In the genomic region with DNA sequence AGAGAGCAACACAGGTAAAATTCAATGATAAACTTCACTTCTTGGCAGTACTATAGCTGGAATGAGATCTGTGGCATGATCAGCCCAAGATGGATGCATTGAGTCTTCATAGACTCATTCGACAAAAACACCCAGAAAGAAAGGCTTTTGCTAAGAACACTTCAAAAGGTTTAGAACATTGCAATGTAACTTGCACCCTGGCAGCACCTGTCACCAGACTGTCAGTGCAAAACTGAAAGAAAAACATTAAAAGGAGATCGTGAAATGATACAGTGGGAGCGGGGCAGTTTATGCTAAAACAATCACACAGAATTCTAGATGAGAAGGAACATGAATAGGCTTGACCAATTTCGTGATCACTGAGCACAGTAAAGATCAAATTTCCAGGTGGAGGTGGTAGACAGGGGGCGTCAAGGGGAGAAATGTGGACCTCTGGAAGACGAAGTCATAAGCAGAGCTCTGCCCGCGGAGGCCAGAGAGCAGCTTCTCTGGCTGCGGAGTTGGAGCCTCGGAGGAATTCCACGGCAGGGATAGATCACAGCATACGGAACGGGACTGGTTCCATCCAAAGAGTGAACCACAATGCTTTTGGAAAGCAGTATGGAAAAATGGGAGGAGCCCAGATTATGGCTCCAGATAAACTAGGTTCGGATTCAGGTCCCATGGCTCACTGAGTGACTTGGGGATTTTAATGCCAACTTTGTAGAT, we compare ENCODE assay signal across 19 cellular contexts. TPM values are rescaled to one million over a fixed set of nuclear protein-coding genes. Genes with fewer than 3 reads are reported as not detected.
DNase-seq lines count a peak whose midpoint lies in the region; ATAC-seq, FAIRE-seq and TF ChIP-seq lines count a peak whose summit lies in the region.
"Had no signal": no experiment of that assay in that cellular context is flagged by ENCODE, and none has a peak within 500 bp of the region (broad histone marks: within the 10 kb centered on the region; RNA-seq: fewer than 3 reads in every experiment).

No MANE protein-coding gene starts in this region.

- no peaks in the 10 kb centered on the region for H3K9me1 ChIP-seq in keratinocyte (ENCODE audit: control insufficient read depth, extremely low read depth, insufficient read depth, low read length)

- CTCF ChIA-PET in CD4-positive, alpha-beta memory T cell (lab: Charles Lee; ENCODE audit: partially characterized antibody) = no interaction called here

- no peaks in the 10 kb centered on the region for H3K9me3 Mint-ChIP-seq in T-helper 1 cell treated with Interleukin-12 subunit alpha and Interleukin-12 subunit beta and Interleukin-4 antibody, amounts not matched to agents 30 μg/mL and 1 μg/mL, for 36 hours
- H3K9me3 Mint-ChIP-seq in CD4-positive, alpha-beta memory T cell = peaks cover 0 to 10% (median 7%) of the 10 kb centered on the region in 8 donors
- peaks cover 3% of the 10 kb centered on the region for H3K9me3 Mint-ChIP-seq in T-helper 2 cell treated with Interferon-gamma antibody and Interleukin-4, amounts not matched to agents 5 μg/mL and 100 μg/mL, for 36 hours
- H3K9me3 Mint-ChIP-seq in endothelial cell (ENCODE audit: unreplicated experiment) = no peaks in the 10 kb centered on the region

- peak; percentile 29 for FAIRE-seq in keratinocyte (lab: Jason Lieb, UNC)
- FAIRE-seq: K562 had no signal

- ATAC-seq in HG03108 (IDR thresholded peaks at IDR 0.05; ENCODE audit: unreplicated experiment) (no peak), heart left ventricle (no peak)
- ATAC-seq: K562 had no signal

- no peaks in the 10 kb centered on the region for H3K27me3 ChIP-seq in CD4-positive, alpha-beta memory T cell (ENCODE audit: insufficient read depth, low read length)
- peaks cover 4% of the 10 kb centered on the region for H3K27me3 ChIP-seq in keratinocyte (ENCODE audit: control insufficient read depth, extremely low read depth, insufficient read depth, low read length)
- H3K27me3 ChIP-seq in heart left ventricle = no peaks in the 10 kb centered on the region
- H3K27me3 ChIP-seq: BLaER1 had no signal

- H3K36me3 Mint-ChIP-seq in T-helper 1 cell treated with Interleukin-12 subunit alpha and Interleukin-12 subunit beta and Interleukin-4 antibody, amounts not matched to agents 30 μg/mL and 1 μg/mL, for 36 hours (ENCODE audit: low read depth) = no peaks in the 10 kb centered on the region
- no peaks in the 10 kb centered on the region for H3K36me3 Mint-ChIP-seq in CD4-positive, alpha-beta memory T cell
- no peaks in the 10 kb centered on the region for H3K36me3 Mint-ChIP-seq in T-helper 2 cell treated with Interferon-gamma antibody and Interleukin-4, amounts not matched to agents 5 μg/mL and 100 μg/mL, for 36 hours (ENCODE audit: low read depth)
- H3K36me3 Mint-ChIP-seq in endothelial cell (ENCODE audit: low read depth, unreplicated experiment) = peaks cover 28% of the 10 kb centered on the region

- 87 to 94% (median 89%) methylated on average over 14 of the region's 14 CpGs for whole genome bisulfite sequencing in heart left ventricle, 4 donors

- H4K20me1 ChIP-seq in keratinocyte (ENCODE audit: control insufficient read depth, extremely low read depth, insufficient read depth, low read length) = no peaks in the 10 kb centered on the region
- H4K20me1 ChIP-seq: BLaER1 had no signal

- H3K27me3 Mint-ChIP-seq in T-helper 1 cell treated with Interleukin-12 subunit alpha and Interleukin-12 subunit beta and Interleukin-4 antibody, amounts not matched to agents 30 μg/mL and 1 μg/mL, for 36 hours (ENCODE audit: low read depth) = no peaks in the 10 kb centered on the region
- H3K27me3 Mint-ChIP-seq in CD4-positive, alpha-beta memory T cell = no peaks in the 10 kb centered on the region
- H3K27me3 Mint-ChIP-seq in T-helper 2 cell treated with Interferon-gamma antibody and Interleukin-4, amounts not matched to agents 5 μg/mL and 100 μg/mL, for 36 hours (ENCODE audit: low read depth) = no peaks in the 10 kb centered on the region
- peaks cover 9% of the 10 kb centered on the region for H3K27me3 Mint-ChIP-seq in endothelial cell (ENCODE audit: unreplicated experiment)

- POLR2A ChIA-PET in CD4-positive, alpha-beta memory T cell (lab: Charles Lee; ENCODE audit: partially characterized antibody) = no interaction called here

- H2AFZ ChIP-seq in keratinocyte (ENCODE audit: control insufficient read depth, low read length) = peak overlapping the region; percentile 75

- no peak overlapping the region for H3K27ac Mint-ChIP-seq in T-helper 1 cell treated with Interleukin-12 subunit alpha and Interleukin-12 subunit beta and Interleukin-4 antibody, amounts not matched to agents 30 μg/mL and 1 μg/mL, for 36 hours
- H3K27ac Mint-ChIP-seq in CD4-positive, alpha-beta memory T cell = peak overlapping the region in 1 of 7 donors; percentile 4
- no peak overlapping the region for H3K27ac Mint-ChIP-seq in T-helper 2 cell treated with Interferon-gamma antibody and Interleukin-4, amounts not matched to agents 5 μg/mL and 100 μg/mL, for 36 hours
- no peak overlapping the region for H3K27ac Mint-ChIP-seq in endothelial cell (ENCODE audit: unreplicated experiment)

- peak overlapping the region; percentile 36 for H3K4me3 Mint-ChIP-seq in T-helper 1 cell treated with Interleukin-12 subunit alpha and Interleukin-12 subunit beta and Interleukin-4 antibody, amounts not matched to agents 30 μg/mL and 1 μg/mL, for 36 hours
- peak overlapping the region in 5 of 8 donors; percentile 5 to 65 (median 44) for H3K4me3 Mint-ChIP-seq in CD4-positive, alpha-beta memory T cell
- H3K4me3 Mint-ChIP-seq in T-helper 2 cell treated with Interferon-gamma antibody and Interleukin-4, amounts not matched to agents 5 μg/mL and 100 μg/mL, for 36 hours = peak overlapping the region; percentile 63
- no peak overlapping the region for H3K4me3 Mint-ChIP-seq in endothelial cell (ENCODE audit: unreplicated experiment)

- no peaks in the 10 kb centered on the region for H3K36me3 ChIP-seq in CD4-positive, alpha-beta memory T cell (ENCODE audit: insufficient read depth, low read length)
- H3K36me3 ChIP-seq in keratinocyte (ENCODE audit: control insufficient read depth in 2 of 2, extremely low read depth in 1 of 2, insufficient read depth in 2 of 2, low read length in 2 of 2) = no peaks in the 10 kb centered on the region
- H3K36me3 ChIP-seq in heart left ventricle = peaks cover 0 to 25% (median 7%) of the 10 kb centered on the region in 9 donors

- no peak overlapping the region for H3K9ac ChIP-seq in keratinocyte (ENCODE audit: control insufficient read depth, extremely low read depth, insufficient read depth, low read length)
- H3K9ac ChIP-seq: BLaER1 had no signal

- dilution Hi-C loops in keratinocyte (cut with MboI; ENCODE audit: extremely low pct_ligation_motif_present, low sequenced_read_pairs) = no loop called here

- TF ChIP-seq CTCF in keratinocyte (optimal IDR thresholded peaks at IDR 0.05 in 1 of 3, IDR thresholded peaks at IDR 0.05 in 1 of 3, conservative IDR thresholded peaks at IDR 0.05 in 1 of 3; ENCODE audit: extremely low read depth in 1 of 3, insufficient read depth in 2 of 3, low read length in 3 of 3) (no peak), heart left ventricle (IDR thresholded peaks at IDR 0.05) (no peak), endothelial cell (IDR thresholded peaks at IDR 0.05; ENCODE audit: unreplicated experiment) (no peak)

- no peak overlapping the region for H3K27ac ChIP-seq in CD4-positive, alpha-beta memory T cell (ENCODE audit: low read depth, low read length)
- H3K27ac ChIP-seq in keratinocyte (ENCODE audit: control insufficient read depth, insufficient read depth, low read length) (no peak overlapping the region), heart left ventricle (no peak overlapping the region)
- H3K27ac ChIP-seq: BLaER1 had no signal

- H3K4me2 ChIP-seq in keratinocyte (ENCODE audit: control insufficient read depth, extremely low read depth, insufficient read depth, low read depth, low read length) = peak overlapping the region; percentile 83
- H3K4me2 ChIP-seq: BLaER1 had no signal

- no peaks in the 10 kb centered on the region for H3K79me2 ChIP-seq in keratinocyte (ENCODE audit: control insufficient read depth, insufficient read depth, low read length)

- H3K4me3 ChIP-seq in CD4-positive, alpha-beta memory T cell (ENCODE audit: low read length in 2 of 2) = no peak overlapping the region
- H3K4me3 ChIP-seq in keratinocyte (ENCODE audit: control insufficient read depth in 2 of 3, extremely low read depth in 1 of 3, insufficient read depth in 2 of 3, low read depth in 1 of 3, low read length in 3 of 3) (peak overlapping the region in 2 of 3 experiments; percentile 52 to 63), heart left ventricle (no peak overlapping the region)
- H3K4me3 ChIP-seq: BLaER1, K562 had no signal

- no peaks in the 10 kb centered on the region for H3K4me1 ChIP-seq in CD4-positive, alpha-beta memory T cell (ENCODE audit: insufficient read depth, low read length)
- H3K4me1 ChIP-seq in keratinocyte (ENCODE audit: control insufficient read depth, extremely low read depth, insufficient read depth, low read length) (peaks cover 15% of the 10 kb centered on the region), heart left ventricle (peaks cover 0 to 11% (median under 1%) of the 10 kb centered on the region in 12 donors)
- H3K4me1 ChIP-seq: BLaER1 had no signal

- intact Hi-C loops in CD4-positive, alpha-beta memory T cell (cut with micrococcal nuclease) = no loop called here
- intact Hi-C loops in heart left ventricle (cut with DNase I) = loop anchor here in 1 of 10 donors (10.0 kb wide), 1 partner anchor 107 kb away; the partner anchor contains the start of gene CDON

- DNase-seq in T-helper 1 cell (no peak), keratinocyte (ENCODE audit: low read depth, low spot score) (no peak), heart left ventricle (no peak), endothelial cell (ENCODE audit: low spot score) (no peak)
- no peak for DNase-seq in CD4-positive, alpha-beta memory T cell
- DNase-seq in T-helper 2 cell treated with Interferon-gamma antibody and Interleukin-4, amounts not matched to agents 5 μg/mL and 100 μg/mL, for 36 hours (ENCODE audit: low spot score) = no peak
- DNase-seq: 8988T, EL, GOT3, NCI-H1092 treated with DMSO at 0.1 percent for 48 hours, NCI-H1694, NCI-H446 treated with DMSO at 0.1 percent for 48 hours, NCI-H774 had no signal

- no peak for TF ChIP-seq POLR2A in heart left ventricle (IDR thresholded peaks at IDR 0.05)

- H3K4me1 Mint-ChIP-seq in T-helper 1 cell treated with Interleukin-12 subunit alpha and Interleukin-12 subunit beta and Interleukin-4 antibody, amounts not matched to agents 30 μg/mL and 1 μg/mL, for 36 hours (ENCODE audit: low read depth) = peaks cover 5% of the 10 kb centered on the region
- H3K4me1 Mint-ChIP-seq in CD4-positive, alpha-beta memory T cell = peaks cover 3 to 6% (median 4%) of the 10 kb centered on the region in 4 donors
- H3K4me1 Mint-ChIP-seq in T-helper 2 cell treated with Interferon-gamma antibody and Interleukin-4, amounts not matched to agents 5 μg/mL and 100 μg/mL, for 36 hours (ENCODE audit: low read depth) = peaks cover 9% of the 10 kb centered on the region
- no peaks in the 10 kb centered on the region for H3K4me1 Mint-ChIP-seq in endothelial cell (ENCODE audit: unreplicated experiment)

- H3K9me3 ChIP-seq in CD4-positive, alpha-beta memory T cell (ENCODE audit: control insufficient read depth in 1 of 2, low read length in 2 of 2) = peaks cover 0 to 4% of the 10 kb centered on the region in 2 donors
- H3K9me3 ChIP-seq in keratinocyte (ENCODE audit: control insufficient read depth, low read depth, low read length) (no peaks in the 10 kb centered on the region), heart left ventricle (peaks cover 0 to 12% (median 6%) of the 10 kb centered on the region in 12 donors)

RNA-seq across cellular contexts. Expression of gene VSIG10L2, which starts 11.9 kb away (rescaled TPM):
- not detected for total RNA-seq in CD4-positive, alpha-beta memory T cell
- not detected for polyA plus RNA-seq in CD4-positive, alpha-beta memory T cell
- polyA plus RNA-seq in keratinocyte = 0.01 to 0.22 TPM (median 0.09 TPM) in 3 replicates
- polyA plus RNA-seq in keratinocyte (2011; ENCODE audit: low read depth) = not detected
- 0.06 and 0.18 TPM in 2 replicates for polyA plus RNA-seq in keratinocyte (2011; cell fraction: cytosol; rRNA removed)
- 0.09 and 0.42 TPM in 2 replicates for polyA plus RNA-seq in keratinocyte (2011; cell fraction: nucleus; rRNA removed)
- polyA plus RNA-seq in keratinocyte (2012; ENCODE audit: low replicate concordance) = 1.5 TPM in 1 of 2 replicates, not detected in the other
- polyA minus RNA-seq in keratinocyte = 0.30 TPM in 1 of 3 replicates, not detected in the others
- polyA minus RNA-seq in keratinocyte (2011; cell fraction: cytosol; rRNA and poly(A)+ RNA removed) = not detected
- not detected in 2 replicates for polyA minus RNA-seq in keratinocyte (2011; cell fraction: nucleus; rRNA and poly(A)+ RNA removed)
- total RNA-seq in heart left ventricle = under 1 TPM in 1 of 9 donors, not detected in 8; 0.21 TPM
- under 1 TPM; 0.04 to 0.12 TPM for polyA plus RNA-seq in heart left ventricle
- not detected for total RNA-seq in endothelial cell (ENCODE audit: unreplicated experiment)
- total RNA-seq: K562, M059J, RPMI7951 had no signal
- polyA plus RNA-seq: K562 had no signal

RNA-seq across cellular contexts. Expression of gene DDX25, which starts 53.5 kb away (rescaled TPM):
- total RNA-seq in CD4-positive, alpha-beta memory T cell = not detected
- polyA plus RNA-seq in CD4-positive, alpha-beta memory T cell = not detected
- polyA plus RNA-seq in keratinocyte = 0.04 to 0.12 TPM (median 0.05 TPM) in 3 replicates
- polyA plus RNA-seq in keratinocyte (2011; ENCODE audit: low read depth) = not detected
- polyA plus RNA-seq in keratinocyte (2011; cell fraction: cytosol; rRNA removed) = not detected in 2 replicates
- polyA plus RNA-seq in keratinocyte (2011; cell fraction: nucleus; rRNA removed) = not detected in 2 replicates
- not detected in 2 replicates for polyA plus RNA-seq in keratinocyte (2012; ENCODE audit: low replicate concordance)
- not detected in 3 replicates for polyA minus RNA-seq in keratinocyte
- polyA minus RNA-seq in keratinocyte (2011; cell fraction: cytosol; rRNA and poly(A)+ RNA removed) = not detected
- polyA minus RNA-seq in keratinocyte (2011; cell fraction: nucleus; rRNA and poly(A)+ RNA removed) = not detected in 2 replicates
- not detected for total RNA-seq in heart left ventricle
- not detected for polyA plus RNA-seq in heart left ventricle
- 7.5 TPM for total RNA-seq in endothelial cell (ENCODE audit: unreplicated experiment)
- total RNA-seq: K562, M059J had no signal
- polyA plus RNA-seq: K562 had no signal

RNA-seq across cellular contexts. Expression of gene PUS3, which starts 54.8 kb away (rescaled TPM):
- 10 to 100 TPM; 12.4 to 12.6 TPM for total RNA-seq in CD4-positive, alpha-beta memory T cell
- 10 to 100 TPM in 1 of 2 donors, 1 to 10 TPM in 1; 5.3 to 11.9 TPM for polyA plus RNA-seq in CD4-positive, alpha-beta memory T cell
- 8.8 to 16.5 TPM (median 11.8 TPM) in 3 replicates for polyA plus RNA-seq in keratinocyte
- 49.4 TPM for polyA plus RNA-seq in keratinocyte (2011; ENCODE audit: low read depth)
- 9.4 and 16.1 TPM in 2 replicates for polyA plus RNA-seq in keratinocyte (2011; cell fraction: cytosol; rRNA removed)
- 11.5 and 15.8 TPM in 2 replicates for polyA plus RNA-seq in keratinocyte (2011; cell fraction: nucleus; rRNA removed)
- polyA plus RNA-seq in keratinocyte (2012; ENCODE audit: low replicate concordance) = 13.3 and 17.6 TPM in 2 replicates
- 2.4 to 13.3 TPM (median 7.4 TPM) in 3 replicates for polyA minus RNA-seq in keratinocyte
- 10.0 TPM for polyA minus RNA-seq in keratinocyte (2011; cell fraction: cytosol; rRNA and poly(A)+ RNA removed)
- 6.1 and 9.8 TPM in 2 replicates for polyA minus RNA-seq in keratinocyte (2011; cell fraction: nucleus; rRNA and poly(A)+ RNA removed)
- total RNA-seq in heart left ventricle = 1 to 10 TPM; 5.4 to 9.4 (median 8.3) TPM
- polyA plus RNA-seq in heart left ventricle = 10 to 100 TPM in 1 of 2 donors, 1 to 10 TPM in 1; 6.6 to 11.0 TPM
- 13.1 TPM for total RNA-seq in endothelial cell (ENCODE audit: unreplicated experiment)

Comparison
In these comparisons a context has a peak if more than half of its experiments do, and no peak if none do; other contexts are left out.
1. H3K4me3 ChIP-seq: peak in keratinocyte (2 of 3); none in CD4-positive, alpha-beta memory T cell (0 of 2) and heart left ventricle (0 of 12).